In genomic region chr17:31788956-31789355, GRCh38 we compare ENCODE assay signal across 22 cellular contexts.
DNase-seq lines count a peak whose midpoint lies in the region; ATAC-seq, FAIRE-seq and TF ChIP-seq lines count a peak whose summit lies in the region.
"Had no signal": no experiment of that assay in that cellular context is flagged by ENCODE, and none has a peak within 500 bp of the region (broad histone marks: within the 10 kb centered on the region; RNA-seq: fewer than 3 reads in every experiment).

No MANE protein-coding gene starts in this region.

- H3K23ac ChIP-seq in mesenchymal stem cell (ENCODE audit: low read length in 2 of 2): no peak overlapping the region
- no peak overlapping the region for H3K23ac ChIP-seq in H9 (ENCODE audit: insufficient read length, low read depth, low read length)

- H3K9me3 ChIP-seq in AG04450 (ENCODE audit: control insufficient read depth, insufficient read depth, low read length): no peaks in the 10 kb centered on the region
- no peaks in the 10 kb centered on the region for H3K9me3 ChIP-seq in astrocyte (ENCODE audit: insufficient read depth, low read depth, low read length)
- no peaks in the 10 kb centered on the region for H3K9me3 ChIP-seq in mesenchymal stem cell (ENCODE audit: control insufficient read depth, low read length)
- H3K9me3 ChIP-seq in H9 (ENCODE audit: control insufficient read depth, low read depth, low read length): no peaks in the 10 kb centered on the region
- H3K9me3 ChIP-seq in prostate gland: no peaks in the 10 kb centered on the region
- H3K9me3 ChIP-seq: A549, psoas muscle, spleen, testis had no signal

- TF ChIP-seq POLR2A in prostate gland (IDR thresholded peaks at IDR 0.05): no peak

- ATAC-seq in GM23338 (no peak), left lobe of liver (no peak)
- ATAC-seq: CD8-positive, alpha-beta T cell; psoas muscle had no signal

- H2BK12ac ChIP-seq in mesenchymal stem cell (ENCODE audit: low read length in 2 of 2) (no peak overlapping the region), H9 (ENCODE audit: insufficient read length, low read depth, low read length) (no peak overlapping the region)

- H2BK120ac ChIP-seq in mesenchymal stem cell (ENCODE audit: low read depth, low read length): no peak overlapping the region
- H2BK120ac ChIP-seq in H9 (ENCODE audit: low read depth, low read length, poor library complexity, severe bottlenecking): no peak overlapping the region

- H3K27ac ChIP-seq in AG04450 (ENCODE audit: low read depth, low read length) (peak overlapping the region; percentile 42), GM23338 (ENCODE audit: low read depth) (no peak overlapping the region), astrocyte (ENCODE audit: low read depth, low read length) (peak overlapping the region; percentile 66), mesenchymal stem cell (ENCODE audit: low read length, poor library complexity, severe bottlenecking) (no peak overlapping the region), H9 (ENCODE audit: insufficient read length, low read depth, low read length) (no peak overlapping the region), prostate gland (peak overlapping the region in 1 of 2 donors; percentile 44)
- H3K27ac ChIP-seq: psoas muscle, spleen, testis had no signal

- peaks cover 2% of the 10 kb centered on the region for H3K27me3 ChIP-seq in AG04450 (ENCODE audit: control insufficient read depth, insufficient read depth, low read length)
- no peaks in the 10 kb centered on the region for H3K27me3 ChIP-seq in GM23338 (ENCODE audit: insufficient read depth)
- H3K27me3 ChIP-seq in astrocyte (ENCODE audit: insufficient read depth, low read length): peaks cover 3% of the 10 kb centered on the region
- H3K27me3 ChIP-seq in mesenchymal stem cell (ENCODE audit: control insufficient read depth in 1 of 2, insufficient read depth in 1 of 2, low read length in 2 of 2): peaks cover 0 to 6% of the 10 kb centered on the region in 2 experiments
- no peaks in the 10 kb centered on the region for H3K27me3 ChIP-seq in H9 (ENCODE audit: insufficient read depth, low read length)
- H3K27me3 ChIP-seq in prostate gland (replicated peaks; ENCODE audit: insufficient read depth): no peaks in the 10 kb centered on the region
- H3K27me3 ChIP-seq: spleen, testis had no signal

- POLR2A ChIA-PET in AG04450 (lab: Yijun Ruan, JAX): no interaction called here

- H3K79me1 ChIP-seq in mesenchymal stem cell (replicated peaks; ENCODE audit: low read length, poor library complexity, severe bottlenecking): no peaks in the 10 kb centered on the region
- no peaks in the 10 kb centered on the region for H3K79me1 ChIP-seq in H9 (ENCODE audit: insufficient read depth, low read depth, low read length, poor library complexity, severe bottlenecking)

- intact Hi-C loops in prostate gland (cut with DNase I): loop anchor here (5.0 kb wide), 1 partner anchor 42 kb away; no protein-coding TSS in a partner anchor

- H3K56ac ChIP-seq in H9 (ENCODE audit: insufficient read length, low read depth, low read length): no peak overlapping the region

- no peaks in the 10 kb centered on the region for H3K4me1 Mint-ChIP-seq in GM23338
- peaks cover 7% of the 10 kb centered on the region for H3K4me1 Mint-ChIP-seq in astrocyte (ENCODE audit: low read depth, unreplicated experiment)
- no peaks in the 10 kb centered on the region for H3K4me1 Mint-ChIP-seq in H9
- H3K4me1 Mint-ChIP-seq: neural crest cell had no signal

- no peak overlapping the region for H4K91ac ChIP-seq in mesenchymal stem cell (ENCODE audit: low read length)
- H4K91ac ChIP-seq in H9 (ENCODE audit: insufficient read length, low read depth, low read length): no peak overlapping the region

- H4K8ac ChIP-seq in mesenchymal stem cell (ENCODE audit: low read length) (no peak overlapping the region), H9 (replicated peaks; ENCODE audit: insufficient read length, low read depth, low read length) (no peak overlapping the region)

- H2BK20ac ChIP-seq in H9 (ENCODE audit: low read depth, low read length, poor library complexity, severe bottlenecking): no peak overlapping the region

- no peak overlapping the region for H3K14ac ChIP-seq in mesenchymal stem cell (ENCODE audit: low read length in 2 of 2)
- no peak overlapping the region for H3K14ac ChIP-seq in H9 (ENCODE audit: insufficient read depth, low read length)

- no peak overlapping the region for H3T11ph ChIP-seq in H9 (ENCODE audit: low read length)

- CTCF ChIA-PET in AG04450 (lab: Charles Lee): interaction anchor here (0.6 to 1.2 kb wide), 2 partner anchors 15 to 54 kb away, joined by 3 to 5 read pairs; no protein-coding TSS in a partner anchor

- H2BK5ac ChIP-seq in mesenchymal stem cell (ENCODE audit: low read depth, low read length, poor library complexity, severe bottlenecking) (no peak overlapping the region), H9 (ENCODE audit: insufficient read length, low read length) (no peak overlapping the region)

- H3K4me3 ChIP-seq in AG04450 (ENCODE audit: low read depth, low read length) (no peak overlapping the region), GM23338 (no peak overlapping the region), astrocyte (ENCODE audit: insufficient read depth, low read depth, low read length) (no peak overlapping the region), mesenchymal stem cell (ENCODE audit: insufficient read depth in 1 of 2, low read depth in 1 of 2, low read length in 2 of 2) (no peak overlapping the region), prostate gland (no peak overlapping the region)
- H3K4me3 ChIP-seq: A549, psoas muscle, spleen, testis had no signal

- H3K4me2 ChIP-seq in GM23338 (no peak overlapping the region), astrocyte (ENCODE audit: low read length) (peak overlapping the region; percentile 23), mesenchymal stem cell (ENCODE audit: low read length, poor library complexity, severe bottlenecking) (no peak overlapping the region), H9 (ENCODE audit: insufficient read depth, insufficient read length, low read length) (no peak overlapping the region)

- H3K27ac Mint-ChIP-seq in GM23338 (no peak overlapping the region), astrocyte (ENCODE audit: unreplicated experiment) (peak overlapping the region; percentile 10), H9 (no peak overlapping the region)
- H3K27ac Mint-ChIP-seq: activated naive CD8-positive, alpha-beta T cell treated with anti-CD3 and anti-CD28 coated beads, Interleukin-2, amount 10 ng/mL, durations not matched to agents 7 days and 5 days; activated T-helper 1 cell treated with anti-CD3 and anti-CD28 coated beads, Interleukin-12 subunit alpha, Interleukin-12 subunit beta, Interleukin-2, Interleukin-4 antibody, amounts not matched to agents 30 ng/mL and 10 ng/mL and 1 ng/mL, durations not matched to agents 14 hours and 24 hours and 36 hours; CD8-positive, alpha-beta T cell; T-helper 2 cell treated with Interferon-gamma antibody and Interleukin-4, amounts not matched to agents 5 μg/mL and 100 μg/mL, for 36 hours had no signal

- H3K4ac ChIP-seq in mesenchymal stem cell (ENCODE audit: low read depth in 1 of 2, low read length in 2 of 2) (no peak overlapping the region), H9 (ENCODE audit: low read depth, low read length) (no peak overlapping the region)

- H3K23me2 ChIP-seq in H9 (ENCODE audit: insufficient read length, low read depth, low read length, poor library complexity, severe bottlenecking): no peaks in the 10 kb centered on the region

- DNase-seq in AG04450 (ENCODE audit: low read depth, low spot score) (peak; percentile 24), GM23338 (ENCODE audit: low spot score) (no peak), astrocyte (ENCODE audit: low read depth) (peak; percentile 40), mesenchymal stem cell (no peak), left lobe of liver (ENCODE audit: low spot score) (no peak), HuH-7 (ENCODE audit: low spot score) (no peak), H9 (no peak), prostate gland (ENCODE audit: low spot score) (no peak)
- DNase-seq: activated B cell treated with CpG ODN at 0.5 μM for 24 hours; activated naive CD8-positive, alpha-beta T cell treated with anti-CD3 and anti-CD28 coated beads, Interleukin-2, amount 10 ng/mL, durations not matched to agents 7 days and 5 days; CD8-positive, alpha-beta T cell; DND-41; NCI-H1417 treated with DMSO at 0.1 percent for 48 hours; NCI-H2171; NCI-H69; spleen; testis had no signal

- H3K4me1 ChIP-seq in GM23338 (ENCODE audit: insufficient read depth): no peaks in the 10 kb centered on the region
- peaks cover 12% of the 10 kb centered on the region for H3K4me1 ChIP-seq in astrocyte (ENCODE audit: insufficient read depth, low read length)
- H3K4me1 ChIP-seq in mesenchymal stem cell (ENCODE audit: control insufficient read depth, insufficient read depth, low read depth, low read length): peaks cover 6% of the 10 kb centered on the region
- H3K4me1 ChIP-seq in H9 (ENCODE audit: insufficient read depth, low read length): no peaks in the 10 kb centered on the region
- no peaks in the 10 kb centered on the region for H3K4me1 ChIP-seq in prostate gland (replicated peaks)
- H3K4me1 ChIP-seq: psoas muscle, spleen, testis had no signal

- H4K20me1 ChIP-seq in GM23338 (replicated peaks; ENCODE audit: insufficient read depth) (no peaks in the 10 kb centered on the region), astrocyte (ENCODE audit: insufficient read depth, low read length) (no peaks in the 10 kb centered on the region), H9 (ENCODE audit: control insufficient read depth, insufficient read depth, insufficient read length) (no peaks in the 10 kb centered on the region)

- no peaks in the 10 kb centered on the region for H3K9me2 ChIP-seq in GM23338 (ENCODE audit: insufficient read depth)

- no peak overlapping the region for H2AK5ac ChIP-seq in mesenchymal stem cell (ENCODE audit: low read length, severe bottlenecking)
- no peak overlapping the region for H2AK5ac ChIP-seq in H9 (ENCODE audit: insufficient read length, low read length)

- H3K36me3 ChIP-seq in GM23338 (ENCODE audit: insufficient read depth): no peaks in the 10 kb centered on the region
- H3K36me3 ChIP-seq in astrocyte (ENCODE audit: insufficient read depth, low read length): no peaks in the 10 kb centered on the region
- no peaks in the 10 kb centered on the region for H3K36me3 ChIP-seq in mesenchymal stem cell (ENCODE audit: control insufficient read depth in 1 of 2, insufficient read depth in 2 of 2, low read depth in 1 of 2, low read length in 2 of 2)
- no peaks in the 10 kb centered on the region for H3K36me3 ChIP-seq in prostate gland
- H3K36me3 ChIP-seq: spleen had no signal

- H4K5ac ChIP-seq in H9 (ENCODE audit: insufficient read length, low read depth, low read length): no peak overlapping the region

- no peak overlapping the region for H3K9ac ChIP-seq in astrocyte (ENCODE audit: low read length)
- H3K9ac ChIP-seq in mesenchymal stem cell (ENCODE audit: low read length): peak overlapping the region; percentile 28
- no peak overlapping the region for H3K9ac ChIP-seq in H9 (ENCODE audit: extremely low read depth, insufficient read length, low read length)

- no peak overlapping the region for H3K4me3 Mint-ChIP-seq in GM23338
- no peak overlapping the region for H3K4me3 Mint-ChIP-seq in astrocyte (ENCODE audit: unreplicated experiment)
- H3K4me3 Mint-ChIP-seq in H9: no peak overlapping the region
- H3K4me3 Mint-ChIP-seq: activated naive CD8-positive, alpha-beta T cell treated with anti-CD3 and anti-CD28 coated beads, Interleukin-2, amount 10 ng/mL, durations not matched to agents 7 days and 5 days; activated T-helper 1 cell treated with anti-CD3 and anti-CD28 coated beads, Interleukin-12 subunit alpha, Interleukin-12 subunit beta, Interleukin-2, Interleukin-4 antibody, amounts not matched to agents 30 ng/mL and 10 ng/mL and 1 ng/mL, durations not matched to agents 14 hours and 24 hours and 36 hours; CD8-positive, alpha-beta T cell; neural crest cell; T-helper 2 cell treated with Interferon-gamma antibody and Interleukin-4, amounts not matched to agents 5 μg/mL and 100 μg/mL, for 36 hours had no signal

- H3K36me3 Mint-ChIP-seq in GM23338 (ENCODE audit: low read depth) (no peaks in the 10 kb centered on the region), astrocyte (ENCODE audit: low read depth, unreplicated experiment) (peaks cover 2% of the 10 kb centered on the region), H9 (ENCODE audit: insufficient read depth in 1 of 3, low read depth in 3 of 3) (no peaks in the 10 kb centered on the region)
- H3K36me3 Mint-ChIP-seq: activated naive CD8-positive, alpha-beta T cell treated with anti-CD3 and anti-CD28 coated beads, Interleukin-2, amount 10 ng/mL, durations not matched to agents 7 days and 5 days; CD8-positive, alpha-beta T cell had no signal

- no peaks in the 10 kb centered on the region for H3F3A ChIP-seq in GM23338 (replicated peaks; ENCODE audit: low read depth)

- H2BK15ac ChIP-seq in mesenchymal stem cell (ENCODE audit: low read depth, poor library complexity, severe bottlenecking) (no peak overlapping the region), H9 (ENCODE audit: low read depth, low read length) (no peak overlapping the region)

- WGBS in mesenchymal stem cell: 94% methylated on average over 3 of the region's 4 CpGs
- no CpG with 5 or more reads among the region's 4 CpGs for WGBS in H9 (ENCODE audit: extremely low coverage, insufficient read length, low lambda C conversion rate)
- WGBS in prostate gland: 92% methylated on average over 4 of the region's 4 CpGs

- no peaks in the 10 kb centered on the region; the same call in 1 of the 3 replicates for H3K9me3 Mint-ChIP-seq in GM23338
- peaks cover 14% of the 10 kb centered on the region for H3K9me3 Mint-ChIP-seq in astrocyte (ENCODE audit: unreplicated experiment)
- no peaks in the 10 kb centered on the region; a peak in 1 of 5 replicates for H3K9me3 Mint-ChIP-seq in H9
- H3K9me3 Mint-ChIP-seq: activated B cell treated with CpG ODN at 0.5 μM for 24 hours; activated naive CD8-positive, alpha-beta T cell treated with anti-CD3 and anti-CD28 coated beads, Interleukin-2, amount 10 ng/mL, durations not matched to agents 7 days and 5 days; activated T-helper 1 cell treated with anti-CD3 and anti-CD28 coated beads, Interleukin-12 subunit alpha, Interleukin-12 subunit beta, Interleukin-2, Interleukin-4 antibody, amounts not matched to agents 30 ng/mL and 10 ng/mL and 1 ng/mL, durations not matched to agents 14 hours and 24 hours and 36 hours; CD8-positive, alpha-beta T cell; neural crest cell; T-helper 2 cell treated with Interferon-gamma antibody and Interleukin-4, amounts not matched to agents 5 μg/mL and 100 μg/mL, for 36 hours had no signal

- no peaks in the 10 kb centered on the region for H3K27me3 Mint-ChIP-seq in GM23338 (ENCODE audit: insufficient read depth, low read depth, poor library complexity)
- H3K27me3 Mint-ChIP-seq in astrocyte (ENCODE audit: low read depth, unreplicated experiment): peaks cover 29% of the 10 kb centered on the region
- peaks cover 9% of the 10 kb centered on the region for H3K27me3 Mint-ChIP-seq in H9 (ENCODE audit: low read depth)
- H3K27me3 Mint-ChIP-seq: activated B cell treated with CpG ODN at 0.5 μM for 24 hours had no signal

- H3K18ac ChIP-seq in mesenchymal stem cell (ENCODE audit: low read depth in 1 of 2, low read length in 2 of 2) (no peak overlapping the region), H9 (ENCODE audit: insufficient read length, low read depth, low read length) (no peak overlapping the region)

- FAIRE-seq in astrocyte (lab: Jason Lieb, UNC): no peak
- FAIRE-seq: A549 had no signal

- H2AFZ ChIP-seq in GM23338 (0 out of 2 replicates have a peak overlapping the region, but pooled peaks have one; percentile 6), astrocyte (ENCODE audit: low read depth, low read length) (peak overlapping the region; percentile 74), mesenchymal stem cell (ENCODE audit: low read depth, low read length) (no peak overlapping the region), H9 (ENCODE audit: low read length) (no peak overlapping the region)

- no peaks in the 10 kb centered on the region for H3K79me2 ChIP-seq in GM23338 (replicated peaks; ENCODE audit: insufficient read depth)
- no peaks in the 10 kb centered on the region for H3K79me2 ChIP-seq in astrocyte (ENCODE audit: insufficient read depth, low read length)
- H3K79me2 ChIP-seq in H9 (ENCODE audit: insufficient read depth, low read length): no peaks in the 10 kb centered on the region

- TF ChIP-seq CTCF in AG04450 (IDR thresholded peaks at IDR 0.05; ENCODE audit: low read depth, low read length): no peak
- no peak for TF ChIP-seq CTCF in GM23338 (conservative IDR thresholded peaks at IDR 0.05; ENCODE audit: low read depth in 2 of 2)
- TF ChIP-seq CTCF in astrocyte (IDR thresholded peaks at IDR 0.05; ENCODE audit: insufficient read depth, low read depth, low read length): no peak
- TF ChIP-seq CTCF in H9 (conservative IDR thresholded peaks at IDR 0.05): no peak
- no peak for TF ChIP-seq CTCF in prostate gland (IDR thresholded peaks at IDR 0.05)

Comparison
In these comparisons a context has a peak if more than half of its experiments do, and no peak if none do; other contexts are left out.
1. DNase-seq: peak in AG04450 (single experiment) and astrocyte (single experiment); none in GM23338 (single experiment), mesenchymal stem cell (single experiment), left lobe of liver (single experiment), HuH-7 (single experiment), H9 (single experiment) and prostate gland (single experiment).
2. H3K27ac ChIP-seq: peak in AG04450 (single experiment) and astrocyte (single experiment); none in GM23338 (single experiment), mesenchymal stem cell (single experiment) and H9 (single experiment).
3. H2AFZ ChIP-seq: peak in GM23338 (single experiment) and astrocyte (single experiment); none in mesenchymal stem cell (single experiment) and H9 (single experiment).